9 cellular contexts compared by ENCODE assay signal in the genomic region with DNA sequence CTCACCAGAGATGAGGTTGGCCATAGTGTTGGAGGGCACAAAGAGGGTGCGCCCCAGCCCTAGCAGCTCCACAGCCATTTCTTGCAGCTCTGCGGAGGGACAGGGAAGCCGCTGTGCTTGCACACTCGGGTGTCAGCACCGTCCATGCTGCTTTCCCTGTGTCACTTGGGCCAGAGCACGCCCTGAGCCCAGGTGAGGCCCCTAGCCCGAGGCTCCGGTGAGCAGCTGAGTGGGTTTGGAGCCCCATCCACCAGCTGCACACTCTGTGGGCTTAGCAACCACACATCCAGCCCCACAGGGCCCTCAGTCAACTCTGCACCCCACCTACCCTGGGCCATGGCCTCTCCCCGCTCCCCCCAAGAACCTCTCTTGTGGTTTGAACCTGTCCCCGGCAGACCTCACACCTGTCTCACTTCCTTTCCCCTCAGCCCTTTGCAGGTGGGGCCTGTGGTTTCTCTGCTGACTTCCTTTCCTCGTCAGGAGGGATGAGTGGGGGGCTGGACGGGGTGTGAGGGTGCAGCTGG. TPM values are rescaled to one million over a fixed set of nuclear protein-coding genes. Genes with fewer than 3 reads are reported as not detected.
DNase-seq lines count a peak whose midpoint lies in the region; FAIRE-seq and TF ChIP-seq lines count a peak whose summit lies in the region.
"Had no signal": no experiment of that assay in that cellular context is flagged by ENCODE, and none has a peak within 500 bp of the region (broad histone marks: within the 10 kb centered on the region; RNA-seq: fewer than 3 reads in every experiment).

No MANE protein-coding gene starts in this region.

- peaks cover 6% of the 10 kb centered on the region for H3K36me3 Mint-ChIP-seq in T-helper 1 cell treated with Interleukin-12 subunit alpha and Interleukin-12 subunit beta and Interleukin-4 antibody, amounts not matched to agents 30 μg/mL and 1 μg/mL, for 36 hours (ENCODE audit: low read depth)

- H3K9me3 Mint-ChIP-seq in T-helper 1 cell treated with Interleukin-12 subunit alpha and Interleukin-12 subunit beta and Interleukin-4 antibody, amounts not matched to agents 30 μg/mL and 1 μg/mL, for 36 hours: no peaks in the 10 kb centered on the region

- CTCF ChIA-PET in mammary epithelial cell (lab: Charles Lee; ENCODE audit: low non-redundant PET): no interaction called here

- H3K4me2 ChIP-seq in mammary epithelial cell (ENCODE audit: insufficient read depth, low read depth, low read length): no peak overlapping the region

- peak overlapping the region; percentile 87 for H3K27ac Mint-ChIP-seq in T-helper 1 cell treated with Interleukin-12 subunit alpha and Interleukin-12 subunit beta and Interleukin-4 antibody, amounts not matched to agents 30 μg/mL and 1 μg/mL, for 36 hours

- H3K27me3 Mint-ChIP-seq in T-helper 1 cell treated with Interleukin-12 subunit alpha and Interleukin-12 subunit beta and Interleukin-4 antibody, amounts not matched to agents 30 μg/mL and 1 μg/mL, for 36 hours (ENCODE audit: low read depth): no peaks in the 10 kb centered on the region

- H3K9ac ChIP-seq in mammary epithelial cell (ENCODE audit: insufficient read depth, low read length): no peak overlapping the region

- WGBS in mammary epithelial cell (ENCODE audit: low coverage, missing lambda C conversion rate): 89% methylated on average over 11 of the region's 12 CpGs

- BruUV-seq in mammary epithelial cell (replicated peaks; lab: Mats Ljungman, UMichigan): no TSS peak

- no peaks in the 10 kb centered on the region for H3K27me3 ChIP-seq in mammary epithelial cell (ENCODE audit: insufficient read depth, low read length)

- DNase-seq in GM19239 (ENCODE audit: insufficient read length, low spot score) (no peak), mammary epithelial cell (no peak), SHP77 (lab: John Stamatoyannopoulos, UW) (no peak), iPS-NIHi7 (ENCODE audit: extremely low spot score) (no peak), NCI-H1436 treated with DMSO at 0.1 percent for 48 hours (lab: John Stamatoyannopoulos, UW) (no peak)
- DNase-seq in activated naive CD4-positive, alpha-beta T cell treated with Interleukin-2 at 50 U/mL for 16 hours: peak; percentile 48
- peak; percentile 36 for DNase-seq in stimulated activated CD4-positive, alpha-beta T cell treated with anti-CD3 and anti-CD28 coated beads, Interleukin-4, amount 100 ng/mL, for 24 hours

- intact Hi-C loops in mammary epithelial cell (cut with micrococcal nuclease): no loop called here

- peak overlapping the region; percentile 82 for H3K4me3 Mint-ChIP-seq in T-helper 1 cell treated with Interleukin-12 subunit alpha and Interleukin-12 subunit beta and Interleukin-4 antibody, amounts not matched to agents 30 μg/mL and 1 μg/mL, for 36 hours

- peaks cover 10% of the 10 kb centered on the region for H3K4me1 ChIP-seq in mammary epithelial cell (ENCODE audit: insufficient read depth, low read length)

- no peak for TF ChIP-seq CTCF in mammary epithelial cell (conservative IDR thresholded peaks at IDR 0.05 in 1 of 2, IDR thresholded peaks at IDR 0.05 in 1 of 2; ENCODE audit: extremely low read depth in 1 of 2, insufficient read depth in 1 of 2, low read depth in 1 of 2, low read length in 2 of 2)

- FAIRE-seq in GM19239 (lab: Jason Lieb, UNC): peak; percentile 87

- H3K36me3 ChIP-seq in mammary epithelial cell (ENCODE audit: insufficient read depth, low read length): no peaks in the 10 kb centered on the region

- no peaks in the 10 kb centered on the region for H4K20me1 ChIP-seq in mammary epithelial cell (ENCODE audit: insufficient read depth, low read length)

- H3K4me3 ChIP-seq in mammary epithelial cell (replicated peaks in 1 of 3; ENCODE audit: insufficient read depth in 1 of 3, low read depth in 2 of 3, low read length in 3 of 3): no peak overlapping the region
- H3K4me3 ChIP-seq: skin epidermis had no signal

- H3K79me2 ChIP-seq in mammary epithelial cell (ENCODE audit: insufficient read depth, low read length): no peaks in the 10 kb centered on the region

- H2AFZ ChIP-seq in mammary epithelial cell (ENCODE audit: low read depth, low read length): no peak overlapping the region

- no peak overlapping the region for H3K27ac ChIP-seq in mammary epithelial cell (ENCODE audit: insufficient read depth, low read depth, low read length)

- H3K9me3 ChIP-seq in mammary epithelial cell (replicated peaks; ENCODE audit: insufficient read depth, low read length): no peaks in the 10 kb centered on the region

- dilution Hi-C loops in mammary epithelial cell (cut with HindIII; ENCODE audit: low sequenced_read_pairs): no loop called here

- peaks cover 45% of the 10 kb centered on the region for H3K4me1 Mint-ChIP-seq in T-helper 1 cell treated with Interleukin-12 subunit alpha and Interleukin-12 subunit beta and Interleukin-4 antibody, amounts not matched to agents 30 μg/mL and 1 μg/mL, for 36 hours (ENCODE audit: low read depth)

- in situ Hi-C loops in mammary epithelial cell (cut with MboI; ENCODE audit: low sequenced_read_pairs in 2 of 2): loop anchor here in 1 of 2 donors (25.0 kb wide), 1 partner anchor 140 kb away; no protein-coding TSS in a partner anchor

RNA-seq across cellular contexts. Expression of gene TMEM235, which starts 20.7 kb away (rescaled TPM):
- total RNA-seq in mammary epithelial cell: not detected
- not detected for polyA plus RNA-seq in mammary epithelial cell
- polyA minus RNA-seq in mammary epithelial cell: not detected

RNA-seq across cellular contexts. Expression of gene BIRC5, which starts 38.1 kb away (rescaled TPM):
- 10 to 100 TPM in 1 of 2 donors, under 1 TPM in 1; 0.83 to 44.8 TPM for total RNA-seq in mammary epithelial cell
- polyA plus RNA-seq in mammary epithelial cell: 52.0 TPM
- polyA minus RNA-seq in mammary epithelial cell: 33.8 TPM

Comparison
In these comparisons a context has a peak if more than half of its experiments do, and no peak if none do; other contexts are left out.
1. DNase-seq: peak in activated naive CD4-positive, alpha-beta T cell treated with Interleukin-2 at 50 U/mL for 16 hours (single experiment) and stimulated activated CD4-positive, alpha-beta T cell treated with anti-CD3 and anti-CD28 coated beads, Interleukin-4, amount 100 ng/mL, for 24 hours (single experiment); none in GM19239 (single experiment), mammary epithelial cell (single experiment), SHP77 (0 of 2), iPS-NIHi7 (single experiment) and NCI-H1436 treated with DMSO at 0.1 percent for 48 hours (single experiment).